Comparison of ENCODE assay signal across 9 cellular contexts in the genomic region with DNA sequence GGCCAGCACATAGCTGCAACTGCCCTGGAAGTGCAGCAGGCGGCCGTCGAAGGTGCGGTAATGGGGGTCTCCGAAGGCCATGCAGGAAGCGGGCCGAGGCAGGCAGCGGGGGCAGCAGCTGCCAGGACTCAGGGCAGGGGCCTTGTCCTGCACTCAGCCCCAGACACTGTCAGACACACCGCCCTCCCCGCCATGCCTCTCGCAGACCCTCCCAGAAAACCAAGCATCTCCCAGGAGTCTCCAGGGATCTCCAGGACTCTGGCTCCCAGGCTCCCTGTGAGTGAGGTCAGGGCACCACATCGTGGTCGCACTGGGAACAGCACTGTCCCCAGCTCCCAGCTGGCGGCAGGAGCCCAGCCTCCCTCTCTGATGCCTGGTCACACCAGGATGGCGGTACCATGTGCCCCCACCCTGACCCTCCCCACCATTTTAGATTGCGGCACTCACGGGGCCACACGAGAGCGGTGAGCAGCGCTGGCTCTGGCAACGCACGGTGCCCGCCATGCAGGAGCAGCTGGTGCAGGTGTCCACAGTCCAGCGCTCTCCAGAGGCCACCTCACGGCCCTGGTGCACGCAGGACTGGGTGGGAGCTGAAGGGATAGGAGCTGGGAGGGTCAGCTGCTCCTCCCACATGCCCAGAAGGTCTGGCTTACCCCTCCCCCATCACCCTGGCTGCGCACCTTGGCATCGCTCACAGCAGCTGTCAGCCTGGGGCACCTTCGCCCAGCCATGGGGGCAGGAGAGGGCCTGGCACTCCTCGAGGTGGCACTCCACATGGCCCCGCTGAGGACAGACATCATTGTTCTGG. TPM values are rescaled to one million over a fixed set of nuclear protein-coding genes. Genes with fewer than 3 reads are reported as not detected.
A peak's percentile ranks its signal among the peaks of the same experiment; 100 is the strongest.
DNase-seq lines count a peak whose midpoint lies in the region; ATAC-seq and TF ChIP-seq lines count a peak whose summit lies in the region.
"Had no signal": no experiment of that assay in that cellular context is flagged by ENCODE, and none has a peak within 500 bp of the region (broad histone marks: within the 10 kb centered on the region; RNA-seq: fewer than 3 reads in every experiment).

No MANE protein-coding gene starts in this region.

- no peaks in the 10 kb centered on the region for H3K9me3 Mint-ChIP-seq in nephron progenitor cell

- no peak overlapping the region for H3K4me3 Mint-ChIP-seq in nephron progenitor cell

- H3K36me3 Mint-ChIP-seq in nephron progenitor cell (ENCODE audit: low read depth): no peaks in the 10 kb centered on the region

- H3K4me1 Mint-ChIP-seq in nephron progenitor cell: peaks cover 23% of the 10 kb centered on the region

- CTCF ChIA-PET in Panc1 (lab: Charles Lee): interaction anchor here (0.8 to 1.4 kb wide), 4 partner anchors 18 to 271 kb away, joined by 3 to 9 read pairs (median 4); a partner anchor contains a TSS

- BruUV-seq in Panc1 (replicated peaks; lab: Mats Ljungman, UMichigan): no TSS peak

- H3K27me3 ChIP-seq in Panc1 (ENCODE audit: control insufficient read depth, insufficient read depth, low read length): no peaks in the 10 kb centered on the region

- H3K4me3 ChIP-seq in Panc1 (ENCODE audit: low read depth in 2 of 2, low read length in 2 of 2) (no peak overlapping the region), epithelial cell of proximal tubule (ENCODE audit: low read depth, low read length) (no peak overlapping the region)

- peaks cover 2% of the 10 kb centered on the region for H3K27me3 Mint-ChIP-seq in nephron progenitor cell (ENCODE audit: low read depth, poor library complexity)

- H3K9me3 ChIP-seq in Panc1 (ENCODE audit: control insufficient read depth, insufficient read depth, low read depth, low read length): no peaks in the 10 kb centered on the region

- no peaks in the 10 kb centered on the region for H3K4me1 ChIP-seq in Panc1 (ENCODE audit: control insufficient read depth, insufficient read depth, low read length)

- in situ Hi-C loops in Panc1 (cut with HindIII; ENCODE audit: low pct_unique_long_range_greater_than_20kb, low sequenced_read_pairs): no loop called here

- intact Hi-C loops in Panc1 (cut with micrococcal nuclease; ENCODE audit: unreplicated experiment): loop anchor here (5.0 to 10.0 kb wide), 3 partner anchors 88 to 273 kb away; a partner anchor contains a TSS

- H3K27ac ChIP-seq in C4-2B (peak overlapping the region; percentile 62), Panc1 (ENCODE audit: low read length) (no peak overlapping the region)

- POLR2A ChIA-PET in Panc1 (lab: Charles Lee): interaction anchor here (0.5 kb wide), 1 partner anchor 60 kb away, joined by 3 read pairs; no protein-coding TSS in a partner anchor

- H3K27ac Mint-ChIP-seq in nephron progenitor cell: no peak overlapping the region

- ATAC-seq in Panc1 (peak; percentile 90), HG03442 (IDR thresholded peaks at IDR 0.05; ENCODE audit: unreplicated experiment) (no peak)

- H3K36me3 ChIP-seq in Panc1 (ENCODE audit: control insufficient read depth, insufficient read depth, low read length): no peaks in the 10 kb centered on the region

- peak; percentile 98 for TF ChIP-seq CTCF in C4-2B (conservative IDR thresholded peaks at IDR 0.05)
- peak; percentile 95 for TF ChIP-seq CTCF in Panc1 (IDR thresholded peaks at IDR 0.05)
- peak; percentile 55 for TF ChIP-seq CTCF in epithelial cell of proximal tubule (conservative IDR thresholded peaks at IDR 0.05; ENCODE audit: low read depth, low read length)
- peak; percentile 82 for TF ChIP-seq CTCF in nephron progenitor cell (IDR thresholded peaks at IDR 0.05)

- DNase-seq in HK-2 (ENCODE audit: unreplicated experiment): peak; percentile 64
- DNase-seq in Panc1 (ENCODE audit: low read depth, low spot score): no peak
- DNase-seq in epithelial cell of proximal tubule (ENCODE audit: low read depth): no peak
- peak; percentile 76 for DNase-seq in nephron progenitor cell
- no peak for DNase-seq in stimulated activated naive CD4-positive, alpha-beta T cell treated with Interleukin-2 at 50 U/mL for 16 hours (lab: John Stamatoyannopoulos, UW)
- DNase-seq in kidney glomerular epithelial cell (lab: John Stamatoyannopoulos, UW): no peak

RNA-seq across cellular contexts. Expression of a gene that starts 17.5 kb away (rescaled TPM):
- total RNA-seq in Panc1 (2021; ENCODE audit: unreplicated experiment) (151 TPM), epithelial cell of proximal tubule (69.5 and 134 TPM in 2 replicates)
- polyA plus RNA-seq in Panc1 (2012; ENCODE audit: insufficient read length): 291 TPM

RNA-seq across cellular contexts. Expression of a gene that starts 30.4 kb away (rescaled TPM):
- total RNA-seq in Panc1 (2021; ENCODE audit: unreplicated experiment) (0.13 TPM), epithelial cell of proximal tubule (0.51 and 5.2 TPM in 2 replicates)
- 0.38 TPM for polyA plus RNA-seq in Panc1 (2012; ENCODE audit: insufficient read length)

RNA-seq across cellular contexts. Expression of a gene that starts 49.9 kb away (rescaled TPM):
- total RNA-seq in Panc1 (2021; ENCODE audit: unreplicated experiment) (10.2 TPM), epithelial cell of proximal tubule (149 and 173 TPM in 2 replicates)
- polyA plus RNA-seq in Panc1 (2012; ENCODE audit: insufficient read length): 7.4 TPM

RNA-seq across cellular contexts. Expression of a gene that starts 57.6 kb away (rescaled TPM):
- total RNA-seq in Panc1 (2021; ENCODE audit: unreplicated experiment) (8.8 TPM), epithelial cell of proximal tubule (4.2 and 8.5 TPM in 2 replicates)
- polyA plus RNA-seq in Panc1 (2012; ENCODE audit: insufficient read length): 7.3 TPM
- total RNA-seq: glomerular endothelial cell had no signal

Comparison
In these comparisons a context has a peak if more than half of its experiments do, and no peak if none do; other contexts are left out.
1. DNase-seq: peak in HK-2 (single experiment) and nephron progenitor cell (single experiment); none in Panc1 (single experiment), epithelial cell of proximal tubule (single experiment), stimulated activated naive CD4-positive, alpha-beta T cell treated with Interleukin-2 at 50 U/mL for 16 hours (single experiment) and kidney glomerular epithelial cell (single experiment).
2. RNA of a gene that starts 49.9 kb away (total RNA-seq): 149 to 173 TPM in epithelial cell of proximal tubule; 10.2 TPM in Panc1 (single experiment); every median in the first group is over 10 times any median in the second.
3. Peak in every context shown above with its lines, with median percentiles within 50 percentile points of each other: CTCF ChIP-seq.